In genomic region chr3:100492810-100493140, GRCh38 we compare ENCODE assay signal across 8 cellular contexts. TPM values are rescaled to one million over a fixed set of nuclear protein-coding genes. Genes with fewer than 3 reads are reported as not detected.
DNase-seq lines count a peak whose midpoint lies in the region; ATAC-seq and TF ChIP-seq lines count a peak whose summit lies in the region.

No MANE protein-coding gene starts in this region.

- peak overlapping the region; percentile 41 for H3K27ac Mint-ChIP-seq in stimulated activated naive CD8-positive, alpha-beta T cell treated with anti-CD3 and anti-CD28 coated beads, Interleukin-15, Interleukin-2, amounts not matched to agents 100 ng/mL and 50 ng/mL, for 24 hours

- no peaks in the 10 kb centered on the region for H4K20me1 ChIP-seq in mammary epithelial cell (ENCODE audit: insufficient read depth, low read length)

- H2AFZ ChIP-seq in mammary epithelial cell (ENCODE audit: low read depth, low read length), result peak overlapping the region; percentile 88

- dilution Hi-C loops in mammary epithelial cell (cut with HindIII; ENCODE audit: low sequenced_read_pairs), result no loop called here

- WGBS in mammary epithelial cell (ENCODE audit: low coverage, missing lambda C conversion rate), result 2% methylated on average over 6 of the region's 6 CpGs
- WGBS in mesodermal cell (ENCODE audit: insufficient coverage in 2 of 2), 2 experiments, result 23 to 31% methylated on average over 2 to 3 of the region's 6 CpGs

- ATAC-seq in stimulated activated naive CD8-positive, alpha-beta T cell treated with anti-CD3 and anti-CD28 coated beads, Interleukin-15, Interleukin-2, amounts not matched to agents 100 U/mL and 50 U/mL, for 24 hours, result no peak

- intact Hi-C loops in mammary epithelial cell (cut with micrococcal nuclease), result loop anchor here (1.0 to 5.0 kb wide), 4 partner anchors 29 to 98 kb away; partner anchors contain the start of genes LNP1 and TOMM70

- H3K9ac ChIP-seq in mammary epithelial cell (ENCODE audit: insufficient read depth, low read length), result peak overlapping the region; percentile 86

- no peak for TF ChIP-seq CTCF in mammary epithelial cell (conservative IDR thresholded peaks at IDR 0.05 in 1 of 2, IDR thresholded peaks at IDR 0.05 in 1 of 2; ENCODE audit: extremely low read depth in 1 of 2, insufficient read depth in 1 of 2, low read depth in 1 of 2, low read length in 2 of 2)

- TSS peak; percentile 77 for BruUV-seq in mammary epithelial cell (replicated peaks; lab: Mats Ljungman, UMichigan)

- no peaks in the 10 kb centered on the region for H3K27me3 ChIP-seq in mammary epithelial cell (ENCODE audit: insufficient read depth, low read length)

- H3K4me2 ChIP-seq in mammary epithelial cell (ENCODE audit: insufficient read depth, low read depth, low read length), result peak overlapping the region; percentile 92

- peaks cover 58% of the 10 kb centered on the region for H3K27me3 Mint-ChIP-seq in stimulated activated naive CD8-positive, alpha-beta T cell treated with anti-CD3 and anti-CD28 coated beads, Interleukin-15, Interleukin-2, amounts not matched to agents 100 ng/mL and 50 ng/mL, for 24 hours

- H3K36me3 Mint-ChIP-seq in stimulated activated naive CD8-positive, alpha-beta T cell treated with anti-CD3 and anti-CD28 coated beads, Interleukin-15, Interleukin-2, amounts not matched to agents 100 ng/mL and 50 ng/mL, for 24 hours (ENCODE audit: low read depth), result no peaks in the 10 kb centered on the region

- CTCF ChIA-PET in mammary epithelial cell (lab: Charles Lee; ENCODE audit: low non-redundant PET), result no interaction called here

- H3K9me3 ChIP-seq in mammary epithelial cell (replicated peaks; ENCODE audit: insufficient read depth, low read length), result no peaks in the 10 kb centered on the region
- H3K9me3 ChIP-seq in mesodermal cell (ENCODE audit: control insufficient read depth, low read length), result no peaks in the 10 kb centered on the region

- peaks cover 23% of the 10 kb centered on the region for H3K4me1 ChIP-seq in mammary epithelial cell (ENCODE audit: insufficient read depth, low read length)
- no peaks in the 10 kb centered on the region for H3K4me1 ChIP-seq in mesodermal cell (ENCODE audit: control insufficient read depth, insufficient read depth, low read length, poor library complexity, severe bottlenecking)

- H3K4me3 Mint-ChIP-seq in stimulated activated naive CD8-positive, alpha-beta T cell treated with anti-CD3 and anti-CD28 coated beads, Interleukin-15, Interleukin-2, amounts not matched to agents 100 ng/mL and 50 ng/mL, for 24 hours, result peak overlapping the region; percentile 86

- H3K79me2 ChIP-seq in mammary epithelial cell (ENCODE audit: insufficient read depth, low read length), result peaks cover 22% of the 10 kb centered on the region

- peak overlapping the region; percentile 81 for H3K27ac ChIP-seq in mammary epithelial cell (ENCODE audit: insufficient read depth, low read depth, low read length)
- peak overlapping the region; percentile 98 for H3K27ac ChIP-seq in mesodermal cell (ENCODE audit: low read depth, low read length, severe bottlenecking)

- DNase-seq in stimulated activated naive CD8-positive, alpha-beta T cell treated with anti-CD3 and anti-CD28 coated beads, Interleukin-15, Interleukin-2, amounts not matched to agents 100 U/mL and 50 U/mL, for 24 hours, result no peak
- no peak for DNase-seq in mammary epithelial cell
- no peak for DNase-seq in MV-4-11 (lab: John Stamatoyannopoulos, UW)
- DNase-seq in SW 1271 (lab: John Stamatoyannopoulos, UW), result no peak
- DNase-seq in NCI-H1417 (lab: John Stamatoyannopoulos, UW), result no peak
- no peak for DNase-seq in LoVo (ENCODE audit: low spot score)

- H3K4me3 ChIP-seq in mammary epithelial cell (replicated peaks in 1 of 3; ENCODE audit: insufficient read depth in 1 of 3, low read depth in 2 of 3, low read length in 3 of 3) (peak overlapping the region; percentile 57 to 96 (median 70)), mesodermal cell (ENCODE audit: extremely low read depth, insufficient read depth, low read length, poor library complexity, severe bottlenecking) (peak overlapping the region; percentile 54)

- no peaks in the 10 kb centered on the region for H3K9me3 Mint-ChIP-seq in stimulated activated naive CD8-positive, alpha-beta T cell treated with anti-CD3 and anti-CD28 coated beads, Interleukin-15, Interleukin-2, amounts not matched to agents 100 ng/mL and 50 ng/mL, for 24 hours

- H3K4me1 Mint-ChIP-seq in stimulated activated naive CD8-positive, alpha-beta T cell treated with anti-CD3 and anti-CD28 coated beads, Interleukin-15, Interleukin-2, amounts not matched to agents 100 ng/mL and 50 ng/mL, for 24 hours (ENCODE audit: low read depth), result peaks cover 10% of the 10 kb centered on the region

- H3K36me3 ChIP-seq in mammary epithelial cell (ENCODE audit: insufficient read depth, low read length) (no peaks in the 10 kb centered on the region), mesodermal cell (ENCODE audit: control insufficient read depth, insufficient read depth, low read length) (no peaks in the 10 kb centered on the region)

- in situ Hi-C loops in mammary epithelial cell (cut with MboI; ENCODE audit: low sequenced_read_pairs in 2 of 2), result no loop called here

RNA-seq across cellular contexts. Expression of gene TMEM45A, which starts 0.4 kb away (rescaled TPM):
- total RNA-seq in mammary epithelial cell, result 10 to 100 TPM; 22.4 to 39.2 TPM
- 21.3 TPM for polyA plus RNA-seq in mammary epithelial cell
- polyA minus RNA-seq in mammary epithelial cell, result 16.4 TPM
- polyA plus RNA-seq in mesodermal cell (2013, experiment 1 of 2), result 24.2 TPM
- 26.3 TPM for polyA plus RNA-seq in mesodermal cell (2013, experiment 2 of 2)
